In genomic region chr1:151325646-151326429, GRCh38 we compare ENCODE assay signal across 8 cellular contexts. TPM values are rescaled to one million over a fixed set of nuclear protein-coding genes. Genes with fewer than 3 reads are reported as not detected.
DNase-seq lines count a peak whose midpoint lies in the region; ATAC-seq, FAIRE-seq and TF ChIP-seq lines count a peak whose summit lies in the region.

No MANE protein-coding gene starts in this region.

- whole genome bisulfite sequencing in tibial nerve, 2 donors, result 23% methylated on average over 5 of the region's 5 CpGs

- CTCF ChIA-PET in activated CD8-positive, alpha-beta T cell treated with anti-CD3 and anti-CD28 coated beads, Interleukin-2, amount 10 ng/mL, durations not matched to agents 7 days and 5 days (lab: Charles Lee), result interaction anchor here (0.7 to 2.9 kb wide), 6 partner anchors 12 to 74 kb away, joined by 3 to 19 read pairs (median 12); no protein-coding TSS in a partner anchor

- H2AFZ ChIP-seq in keratinocyte (ENCODE audit: control insufficient read depth, low read length), result no peak overlapping the region

- peak overlapping the region; percentile 92 for H3K27ac ChIP-seq in keratinocyte (ENCODE audit: control insufficient read depth, insufficient read depth, low read length)
- H3K27ac ChIP-seq in tibial nerve, result peak overlapping the region in 3 of 4 donors; percentile 92 to 96 (median 93)

- TF ChIP-seq CTCF in keratinocyte (optimal IDR thresholded peaks at IDR 0.05 in 1 of 3, IDR thresholded peaks at IDR 0.05 in 1 of 3, conservative IDR thresholded peaks at IDR 0.05 in 1 of 3; ENCODE audit: extremely low read depth in 1 of 3, insufficient read depth in 2 of 3, low read length in 3 of 3) (no peak), tibial nerve (IDR thresholded peaks at IDR 0.05) (no peak)

- H3K27ac Mint-ChIP-seq in activated CD8-positive, alpha-beta T cell treated with anti-CD3 and anti-CD28 coated beads, Interleukin-2, amount 10 ng/mL, durations not matched to agents 7 days and 5 days, result peak overlapping the region; percentile 97

- DNase-seq in activated T-cell treated with anti-CD3 and anti-CD28 coated beads, Interleukin-2, amount 50 U/mL, for 4 hours, result no peak
- no peak for DNase-seq in activated T-cell treated with anti-CD3 and anti-CD28 coated beads, Interleukin-2, amount 50 U/mL, for 48 hours
- no peak for DNase-seq in activated CD8-positive, alpha-beta T cell treated with anti-CD3 and anti-CD28 coated beads, Interleukin-2, amount 10 ng/mL, durations not matched to agents 7 days and 5 days
- no peak for DNase-seq in keratinocyte (ENCODE audit: low read depth, low spot score)
- DNase-seq in tibial nerve (ENCODE audit: low spot score in 2 of 2), result no peak
- no peak for DNase-seq in NCI-H446 (lab: John Stamatoyannopoulos, UW)

- no peaks in the 10 kb centered on the region for H3K27me3 Mint-ChIP-seq in activated T-cell treated with anti-CD3 and anti-CD28 coated beads, Interleukin-2, amount 50 U/mL, for 4 hours (ENCODE audit: low read depth)
- H3K27me3 Mint-ChIP-seq in activated CD8-positive, alpha-beta T cell treated with anti-CD3 and anti-CD28 coated beads, Interleukin-2, amount 10 ng/mL, durations not matched to agents 7 days and 5 days (ENCODE audit: low read depth), result no peaks in the 10 kb centered on the region

- H3K4me3 ChIP-seq in keratinocyte (ENCODE audit: control insufficient read depth in 2 of 3, extremely low read depth in 1 of 3, insufficient read depth in 2 of 3, low read depth in 1 of 3, low read length in 3 of 3), result peak overlapping the region; percentile 53 to 82 (median 78)
- H3K4me3 ChIP-seq in tibial nerve, result peak overlapping the region in 3 of 4 donors; percentile 81 to 90 (median 83)

- no peaks in the 10 kb centered on the region for H4K20me1 ChIP-seq in keratinocyte (ENCODE audit: control insufficient read depth, extremely low read depth, insufficient read depth, low read length)

- H3K36me3 Mint-ChIP-seq in activated T-cell treated with anti-CD3 and anti-CD28 coated beads, Interleukin-2, amount 50 U/mL, for 4 hours (ENCODE audit: insufficient read depth), result peaks cover 11% of the 10 kb centered on the region
- peaks cover 37% of the 10 kb centered on the region for H3K36me3 Mint-ChIP-seq in activated CD8-positive, alpha-beta T cell treated with anti-CD3 and anti-CD28 coated beads, Interleukin-2, amount 10 ng/mL, durations not matched to agents 7 days and 5 days (ENCODE audit: low read depth)

- no peak for TF ChIP-seq EP300 in tibial nerve (IDR thresholded peaks at IDR 0.05)

- no peak for ATAC-seq in activated T-cell treated with anti-CD3 and anti-CD28 coated beads, Interleukin-2, amount 50 U/mL, for 4 hours
- ATAC-seq in activated CD8-positive, alpha-beta T cell treated with anti-CD3 and anti-CD28 coated beads, Interleukin-2, amount 10 ng/mL, durations not matched to agents 7 days and 5 days, result no peak
- ATAC-seq in GM19023 (IDR thresholded peaks at IDR 0.05; ENCODE audit: unreplicated experiment) (no peak), HG02759 (IDR thresholded peaks at IDR 0.05; ENCODE audit: unreplicated experiment) (no peak)

- POLR2A ChIA-PET in activated CD8-positive, alpha-beta T cell treated with anti-CD3 and anti-CD28 coated beads, Interleukin-2, amount 10 ng/mL, durations not matched to agents 7 days and 5 days (lab: Charles Lee), result interaction anchor here (1.1 to 2.8 kb wide), 5 partner anchors 9 to 24 kb away, joined by 4 to 17 read pairs (median 10); partner anchors contain the start of gene RFX5

- no peaks in the 10 kb centered on the region for H3K9me3 Mint-ChIP-seq in activated T-cell treated with anti-CD3 and anti-CD28 coated beads, Interleukin-2, amount 50 U/mL, for 4 hours
- H3K9me3 Mint-ChIP-seq in activated CD8-positive, alpha-beta T cell treated with anti-CD3 and anti-CD28 coated beads, Interleukin-2, amount 10 ng/mL, durations not matched to agents 7 days and 5 days (ENCODE audit: insufficient read depth), result no peaks in the 10 kb centered on the region

- H3K27me3 ChIP-seq in keratinocyte (ENCODE audit: control insufficient read depth, extremely low read depth, insufficient read depth, low read length), result no peaks in the 10 kb centered on the region
- H3K27me3 ChIP-seq in tibial nerve, result no peaks in the 10 kb centered on the region

- peak overlapping the region; percentile 95 for H3K4me3 Mint-ChIP-seq in activated T-cell treated with anti-CD3 and anti-CD28 coated beads, Interleukin-2, amount 50 U/mL, for 4 hours
- H3K4me3 Mint-ChIP-seq in activated CD8-positive, alpha-beta T cell treated with anti-CD3 and anti-CD28 coated beads, Interleukin-2, amount 10 ng/mL, durations not matched to agents 7 days and 5 days, result peak overlapping the region; percentile 86

- H3K4me1 Mint-ChIP-seq in activated T-cell treated with anti-CD3 and anti-CD28 coated beads, Interleukin-2, amount 50 U/mL, for 4 hours (ENCODE audit: low read depth), result peaks cover 41% of the 10 kb centered on the region
- peaks cover 35% of the 10 kb centered on the region for H3K4me1 Mint-ChIP-seq in activated CD8-positive, alpha-beta T cell treated with anti-CD3 and anti-CD28 coated beads, Interleukin-2, amount 10 ng/mL, durations not matched to agents 7 days and 5 days (ENCODE audit: low read depth)

- FAIRE-seq in keratinocyte (lab: Jason Lieb, UNC), result no peak

- H3K9me1 ChIP-seq in keratinocyte (ENCODE audit: control insufficient read depth, extremely low read depth, insufficient read depth, low read length), result no peaks in the 10 kb centered on the region

- peaks cover 22% of the 10 kb centered on the region for H3K4me1 ChIP-seq in keratinocyte (ENCODE audit: control insufficient read depth, extremely low read depth, insufficient read depth, low read length)
- peaks cover 0 to 60% (median 19%) of the 10 kb centered on the region in 4 donors for H3K4me1 ChIP-seq in tibial nerve

- no peaks in the 10 kb centered on the region for H3K9me3 ChIP-seq in keratinocyte (ENCODE audit: control insufficient read depth, low read depth, low read length)
- H3K9me3 ChIP-seq in tibial nerve, result no peaks in the 10 kb centered on the region

- H3K9ac ChIP-seq in keratinocyte (ENCODE audit: control insufficient read depth, extremely low read depth, insufficient read depth, low read length), result peak overlapping the region; percentile 87

- peak overlapping the region; percentile 98 for H3K4me2 ChIP-seq in keratinocyte (ENCODE audit: control insufficient read depth, extremely low read depth, insufficient read depth, low read depth, low read length)

- H3K79me2 ChIP-seq in keratinocyte (ENCODE audit: control insufficient read depth, insufficient read depth, low read length), result peaks cover 29% of the 10 kb centered on the region

- dilution Hi-C loops in keratinocyte (cut with MboI; ENCODE audit: extremely low pct_ligation_motif_present, low sequenced_read_pairs), result no loop called here

- TF ChIP-seq POLR2A in tibial nerve (IDR thresholded peaks at IDR 0.05), result no peak

- peaks cover 11 to 15% of the 10 kb centered on the region in 2 experiments for H3K36me3 ChIP-seq in keratinocyte (ENCODE audit: control insufficient read depth in 2 of 2, extremely low read depth in 1 of 2, insufficient read depth in 2 of 2, low read length in 2 of 2)
- H3K36me3 ChIP-seq in tibial nerve, result peaks cover 0 to 50% (median 0%) of the 10 kb centered on the region in 3 donors

RNA-seq across cellular contexts. Expression of gene PI4KB, which starts 1.4 kb away (rescaled TPM):
- 10 to 100 TPM; 50.9 to 60.2 (median 57.8) TPM for total RNA-seq in activated T-cell treated with anti-CD3 and anti-CD28 coated beads, Interleukin-2, amount 50 U/mL, for 4 hours
- 10 to 100 TPM; 56.0 to 70.2 TPM for total RNA-seq in activated CD8-positive, alpha-beta T cell treated with anti-CD3 and anti-CD28 coated beads, Interleukin-2, amount 10 ng/mL, durations not matched to agents 7 days and 5 days
- polyA plus RNA-seq in keratinocyte, result 40.9 to 61.0 TPM (median 58.1 TPM) in 3 replicates
- polyA plus RNA-seq in keratinocyte (2011; ENCODE audit: low read depth), result 22.9 TPM
- 34.5 and 38.4 TPM in 2 replicates for polyA plus RNA-seq in keratinocyte (2011; cell fraction: cytosol; rRNA removed)
- 64.3 and 69.3 TPM in 2 replicates for polyA plus RNA-seq in keratinocyte (2011; cell fraction: nucleus; rRNA removed)
- polyA plus RNA-seq in keratinocyte (2012; ENCODE audit: low replicate concordance), result 30.6 and 33.6 TPM in 2 replicates
- polyA minus RNA-seq in keratinocyte, result 76.7 to 92.6 TPM (median 91.5 TPM) in 3 replicates
- 62.7 TPM for polyA minus RNA-seq in keratinocyte (2011; cell fraction: cytosol; rRNA and poly(A)+ RNA removed)
- polyA minus RNA-seq in keratinocyte (2011; cell fraction: nucleus; rRNA and poly(A)+ RNA removed), result 49.9 and 61.5 TPM in 2 replicates
- 100 to 1,000 TPM in 1 of 4 donors, 10 to 100 TPM in 3; 69.9 to 100 (median 72.3) TPM for total RNA-seq in tibial nerve

RNA-seq across cellular contexts. Expression of gene RFX5, which starts 21.2 kb away (rescaled TPM):
- total RNA-seq in activated T-cell treated with anti-CD3 and anti-CD28 coated beads, Interleukin-2, amount 50 U/mL, for 4 hours, result 10 to 100 TPM; 48.7 to 58.6 (median 50.9) TPM
- total RNA-seq in activated CD8-positive, alpha-beta T cell treated with anti-CD3 and anti-CD28 coated beads, Interleukin-2, amount 10 ng/mL, durations not matched to agents 7 days and 5 days, result 10 to 100 TPM; 59.3 to 63.9 TPM
- polyA plus RNA-seq in keratinocyte, result 35.0 to 61.9 TPM (median 55.4 TPM) in 3 replicates
- 3.4 TPM for polyA plus RNA-seq in keratinocyte (2011; ENCODE audit: low read depth)
- 28.6 and 48.7 TPM in 2 replicates for polyA plus RNA-seq in keratinocyte (2011; cell fraction: cytosol; rRNA removed)
- 68.3 and 71.6 TPM in 2 replicates for polyA plus RNA-seq in keratinocyte (2011; cell fraction: nucleus; rRNA removed)
- 11.1 and 28.3 TPM in 2 replicates for polyA plus RNA-seq in keratinocyte (2012; ENCODE audit: low replicate concordance)
- 51.3 to 174 TPM (median 62.4 TPM) in 3 replicates for polyA minus RNA-seq in keratinocyte
- polyA minus RNA-seq in keratinocyte (2011; cell fraction: cytosol; rRNA and poly(A)+ RNA removed), result 34.5 TPM
- polyA minus RNA-seq in keratinocyte (2011; cell fraction: nucleus; rRNA and poly(A)+ RNA removed), result 31.4 and 44.1 TPM in 2 replicates
- total RNA-seq in tibial nerve, result 10 to 100 TPM; 17.7 to 45.0 (median 32.8) TPM

RNA-seq across cellular contexts. Expression of gene ZNF687, which starts 43.7 kb away (rescaled TPM):
- 10 to 100 TPM; 25.3 to 27.5 (median 25.9) TPM for total RNA-seq in activated T-cell treated with anti-CD3 and anti-CD28 coated beads, Interleukin-2, amount 50 U/mL, for 4 hours
- 10 to 100 TPM; 25.5 to 26.6 TPM for total RNA-seq in activated CD8-positive, alpha-beta T cell treated with anti-CD3 and anti-CD28 coated beads, Interleukin-2, amount 10 ng/mL, durations not matched to agents 7 days and 5 days
- polyA plus RNA-seq in keratinocyte, result 7.3 to 11.4 TPM (median 10.9 TPM) in 3 replicates
- polyA plus RNA-seq in keratinocyte (2011; ENCODE audit: low read depth), result 4.7 TPM
- polyA plus RNA-seq in keratinocyte (2011; cell fraction: cytosol; rRNA removed), result 5.7 and 7.7 TPM in 2 replicates
- 16.5 and 20.4 TPM in 2 replicates for polyA plus RNA-seq in keratinocyte (2011; cell fraction: nucleus; rRNA removed)
- 8.8 and 10.5 TPM in 2 replicates for polyA plus RNA-seq in keratinocyte (2012; ENCODE audit: low replicate concordance)
- 21.9 to 58.5 TPM (median 28.3 TPM) in 3 replicates for polyA minus RNA-seq in keratinocyte
- 24.4 TPM for polyA minus RNA-seq in keratinocyte (2011; cell fraction: cytosol; rRNA and poly(A)+ RNA removed)
- 28.9 and 29.3 TPM in 2 replicates for polyA minus RNA-seq in keratinocyte (2011; cell fraction: nucleus; rRNA and poly(A)+ RNA removed)
- total RNA-seq in tibial nerve, result 10 to 100 TPM; 21.1 to 35.3 (median 27.1) TPM

RNA-seq across cellular contexts. Expression of gene SELENBP1, which starts 46.7 kb away (rescaled TPM):
- under 1 TPM; 0.43 to 0.82 (median 0.63) TPM for total RNA-seq in activated T-cell treated with anti-CD3 and anti-CD28 coated beads, Interleukin-2, amount 50 U/mL, for 4 hours
- total RNA-seq in activated CD8-positive, alpha-beta T cell treated with anti-CD3 and anti-CD28 coated beads, Interleukin-2, amount 10 ng/mL, durations not matched to agents 7 days and 5 days, result not detected
- 3.0 to 3.9 TPM (median 3.1 TPM) in 3 replicates for polyA plus RNA-seq in keratinocyte
- 0.89 TPM for polyA plus RNA-seq in keratinocyte (2011; ENCODE audit: low read depth)
- 0.94 and 1.8 TPM in 2 replicates for polyA plus RNA-seq in keratinocyte (2011; cell fraction: cytosol; rRNA removed)
- 1.8 and 2.7 TPM in 2 replicates for polyA plus RNA-seq in keratinocyte (2011; cell fraction: nucleus; rRNA removed)
- polyA plus RNA-seq in keratinocyte (2012; ENCODE audit: low replicate concordance), result 0.82 and 2.8 TPM in 2 replicates
- 1.7 to 6.9 TPM (median 3.1 TPM) in 3 replicates for polyA minus RNA-seq in keratinocyte
- not detected for polyA minus RNA-seq in keratinocyte (2011; cell fraction: cytosol; rRNA and poly(A)+ RNA removed)
- 0.53 and 1.2 TPM in 2 replicates for polyA minus RNA-seq in keratinocyte (2011; cell fraction: nucleus; rRNA and poly(A)+ RNA removed)
- total RNA-seq in tibial nerve, result 100 to 1,000 TPM in 3 of 4 donors, 10 to 100 TPM in 1; 65.7 to 159 (median 130) TPM
